21 cellular contexts compared by ENCODE assay signal in genomic region chr10:99344715-99345114, GRCh38. TPM values are rescaled to one million over a fixed set of nuclear protein-coding genes. Genes with fewer than 3 reads are reported as not detected.
"Had no signal": no experiment of that assay in that cellular context is flagged by ENCODE, and none has a peak within 500 bp of the region (broad histone marks: within the 10 kb centered on the region; RNA-seq: fewer than 3 reads in every experiment).

No MANE protein-coding gene starts in this region.

- H3K4me1 Mint-ChIP-seq: central memory CD8-positive, alpha-beta T cell; neural crest cell had no signal

- DNase-seq: activated CD4-positive, alpha-beta T cell treated with anti-CD3 and anti-CD28 coated beads, Interleukin-2, amount 10 ng/mL, durations not matched to agents 7 days and 5 days; activated CD8-positive, alpha-beta T cell treated with anti-CD3 and anti-CD28 coated beads, Interleukin-2, amount 10 ng/mL, durations not matched to agents 7 days and 5 days; activated effector memory CD4-positive, alpha-beta T cell treated with Interleukin-2 at 50 U/mL for 16 hours; activated naive CD4-positive, alpha-beta T cell treated with anti-CD3 and anti-CD28 coated beads, Interleukin-2, amount 50 U/mL, for 16 hours; activated T-cell treated with anti-CD3 and anti-CD28 coated beads, Interleukin-2, amount 50 U/mL, for 24 hours; aorta; brain microvascular endothelial cell; colonic mucosa; head of caudate nucleus; kidney; left lung; stimulated activated CD4-positive, alpha-beta T cell treated with anti-CD3 and anti-CD28 coated beads, Interleukin-2, amount 100 ng/mL, for 24 hours; stimulated activated naive CD4-positive, alpha-beta T cell treated with Interleukin-2 at 50 U/mL for 16 hours; T-helper 9 cell; thyroid gland had no signal

- H3K4me3 ChIP-seq: colonic mucosa, left lung, thyroid gland had no signal

- H3K27me3 ChIP-seq: brain microvascular endothelial cell, colonic mucosa, left lung, thyroid gland had no signal

- H3K9me3 ChIP-seq: colonic mucosa, left lung, thyroid gland had no signal

- H3K9me3 Mint-ChIP-seq: activated CD4-positive, alpha-beta T cell treated with anti-CD3 and anti-CD28 coated beads, Interleukin-2, amount 10 ng/mL, durations not matched to agents 7 days and 5 days; activated T-cell treated with anti-CD3 and anti-CD28 coated beads, Interleukin-2, amount 50 U/mL, for 24 hours; central memory CD8-positive, alpha-beta T cell; neural crest cell had no signal

- H3K27ac ChIP-seq: brain microvascular endothelial cell, colonic mucosa, left lung, thyroid gland had no signal

- H3K4me1 ChIP-seq: colonic mucosa, left lung, thyroid gland had no signal

- H3K36me3 ChIP-seq: brain microvascular endothelial cell, colonic mucosa, left lung, thyroid gland had no signal

- H3K27ac Mint-ChIP-seq: activated CD4-positive, alpha-beta T cell treated with anti-CD3 and anti-CD28 coated beads, Interleukin-2, amount 10 ng/mL, durations not matched to agents 7 days and 5 days; activated CD8-positive, alpha-beta T cell treated with anti-CD3 and anti-CD28 coated beads, Interleukin-2, amount 10 ng/mL, durations not matched to agents 7 days and 5 days; activated T-cell treated with anti-CD3 and anti-CD28 coated beads, Interleukin-2, amount 50 U/mL, for 24 hours had no signal

- H3K4me3 Mint-ChIP-seq: activated CD4-positive, alpha-beta T cell treated with anti-CD3 and anti-CD28 coated beads, Interleukin-2, amount 10 ng/mL, durations not matched to agents 7 days and 5 days; activated CD8-positive, alpha-beta T cell treated with anti-CD3 and anti-CD28 coated beads, Interleukin-2, amount 10 ng/mL, durations not matched to agents 7 days and 5 days; activated T-cell treated with anti-CD3 and anti-CD28 coated beads, Interleukin-2, amount 50 U/mL, for 24 hours; central memory CD8-positive, alpha-beta T cell; neural crest cell had no signal

- ATAC-seq: activated CD4-positive, CD25-positive, alpha-beta regulatory T cell treated with anti-CD3 and anti-CD28 coated beads, Interleukin-2, amount 50 U/mL, for 24 hours; activated CD8-positive, alpha-beta T cell treated with anti-CD3 and anti-CD28 coated beads, Interleukin-2, amount 10 ng/mL, durations not matched to agents 7 days and 5 days had no signal

RNA-seq across cellular contexts. Expression of gene CNNM1, which starts 15.6 kb away (rescaled TPM):
- total RNA-seq: lung microvascular endothelial cell, myocyte, skeletal muscle tissue had no signal
